ENCODE assay signal across 8 cellular contexts in the genomic region with DNA sequence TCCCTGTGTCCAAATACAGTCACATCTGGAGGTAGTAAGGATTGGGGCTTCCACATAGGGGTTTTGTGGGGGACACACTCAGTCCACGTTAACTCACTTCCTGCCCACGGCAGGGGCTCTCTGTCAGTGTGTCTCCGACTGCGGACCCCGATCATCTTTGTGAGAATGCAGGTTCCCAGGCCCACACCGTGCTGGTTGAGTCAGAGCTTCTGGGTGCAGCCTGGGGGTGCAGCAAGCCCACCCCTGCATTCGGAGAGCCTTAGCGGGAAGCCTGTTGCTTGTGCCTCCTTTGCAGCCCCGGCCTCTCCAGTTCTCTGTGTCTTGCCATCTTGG. TPM values are rescaled to one million over a fixed set of nuclear protein-coding genes. Genes with fewer than 3 reads are reported as not detected.
A peak's percentile ranks its signal among the peaks of the same experiment; 100 is the strongest.
DNase-seq lines count a peak whose midpoint lies in the region; ATAC-seq, FAIRE-seq and TF ChIP-seq lines count a peak whose summit lies in the region.

No MANE protein-coding gene starts in this region.

- TF ChIP-seq EP300 in transverse colon (IDR thresholded peaks at IDR 0.05; ENCODE audit: low read depth), result no peak

- H3K79me2 ChIP-seq in mammary epithelial cell (ENCODE audit: insufficient read depth, low read length), result peaks cover 95% of the 10 kb centered on the region
- H3K79me2 ChIP-seq in mesendoderm (ENCODE audit: control insufficient read depth, insufficient read depth, low read length), result no peaks in the 10 kb centered on the region

- no peak overlapping the region for H4K5ac ChIP-seq in mesendoderm (ENCODE audit: low read length)

- peaks cover 46% of the 10 kb centered on the region for H3K4me1 Mint-ChIP-seq in MCF 10A (ENCODE audit: insufficient read depth, unreplicated experiment)
- peaks cover 64% of the 10 kb centered on the region for H3K4me1 Mint-ChIP-seq in activated T-helper 1 cell treated with anti-CD3 and anti-CD28 coated beads, Interleukin-12 subunit alpha, Interleukin-12 subunit beta, Interleukin-2, Interleukin-4 antibody, amounts not matched to agents 30 ng/mL and 10 ng/mL and 1 ng/mL, durations not matched to agents 14 hours and 24 hours and 36 hours (ENCODE audit: low read depth)

- H2AFZ ChIP-seq in mammary epithelial cell (ENCODE audit: low read depth, low read length), result no peak overlapping the region

- no peak for TF ChIP-seq POLR2A in transverse colon (IDR thresholded peaks at IDR 0.05)

- H2BK120ac ChIP-seq in mesendoderm (ENCODE audit: low read depth, low read length), result no peak overlapping the region

- H3K36me3 ChIP-seq in mammary epithelial cell (ENCODE audit: insufficient read depth, low read length) (no peaks in the 10 kb centered on the region), mesendoderm (ENCODE audit: control insufficient read depth, insufficient read depth, low read length) (no peaks in the 10 kb centered on the region), transverse colon (peaks cover 0 to 5% (median 0%) of the 10 kb centered on the region in 4 donors)

- H3K4me2 ChIP-seq in mammary epithelial cell (ENCODE audit: insufficient read depth, low read depth, low read length), result no peak overlapping the region
- no peak overlapping the region for H3K4me2 ChIP-seq in mesendoderm (ENCODE audit: low read length)

- intact Hi-C loops in MCF 10A (cut with micrococcal nuclease) (loop anchor here (2.0 kb wide), 1 partner anchor 60 kb away; no protein-coding TSS in a partner anchor), mammary epithelial cell (cut with micrococcal nuclease) (no loop called here), transverse colon (cut with DNase I; ENCODE audit: low total_unique reads) (no loop called here)
- intact Hi-C loops in activated T-helper 1 cell treated with anti-CD3 and anti-CD28 coated beads, Interleukin-12 subunit alpha, Interleukin-12 subunit beta, Interleukin-2, Interleukin-4 antibody, amounts not matched to agents 30 ng/mL and 10 ng/mL and 1 ng/mL, durations not matched to agents 14 hours and 24 hours and 36 hours (cut with micrococcal nuclease), result loop anchor here (1.0 to 2.0 kb wide), 3 partner anchors 78 to 206 kb away; a partner anchor contains a TSS

- H3K27me3 ChIP-seq in mammary epithelial cell (ENCODE audit: insufficient read depth, low read length), result no peaks in the 10 kb centered on the region
- no peaks in the 10 kb centered on the region for H3K27me3 ChIP-seq in mesendoderm (ENCODE audit: insufficient read depth, low read length, poor library complexity)
- H3K27me3 ChIP-seq in transverse colon, result no peaks in the 10 kb centered on the region

- no peaks in the 10 kb centered on the region for H4K20me1 ChIP-seq in mammary epithelial cell (ENCODE audit: insufficient read depth, low read length)

- H3K18ac ChIP-seq in mesendoderm (ENCODE audit: low read length), result no peak overlapping the region

- no peaks in the 10 kb centered on the region for H3K36me3 Mint-ChIP-seq in MCF 10A (ENCODE audit: insufficient read depth, unreplicated experiment)
- H3K36me3 Mint-ChIP-seq in activated T-helper 1 cell treated with anti-CD3 and anti-CD28 coated beads, Interleukin-12 subunit alpha, Interleukin-12 subunit beta, Interleukin-2, Interleukin-4 antibody, amounts not matched to agents 30 ng/mL and 10 ng/mL and 1 ng/mL, durations not matched to agents 14 hours and 24 hours and 36 hours (ENCODE audit: low read depth), result peaks cover 2% of the 10 kb centered on the region

- H3K79me1 ChIP-seq in mesendoderm (ENCODE audit: low read length), result no peaks in the 10 kb centered on the region

- in situ Hi-C loops in mammary epithelial cell (cut with MboI; ENCODE audit: low sequenced_read_pairs in 2 of 2), result no loop called here
- in situ Hi-C loops in transverse colon (cut with MboI; ENCODE audit: low pct_ligation_motif_present in 1 of 4, low pct_unique_long_range_greater_than_20kb in 1 of 4, low sequenced_read_pairs in 3 of 4), result no loop called here

- TF ChIP-seq CTCF in MCF 10A (IDR thresholded peaks at IDR 0.05; ENCODE audit: unreplicated experiment) (no peak), mammary epithelial cell (conservative IDR thresholded peaks at IDR 0.05 in 1 of 2, IDR thresholded peaks at IDR 0.05 in 1 of 2; ENCODE audit: extremely low read depth in 1 of 2, insufficient read depth in 1 of 2, low read depth in 1 of 2, low read length in 2 of 2) (no peak), transverse colon (IDR thresholded peaks at IDR 0.05) (no peak)

- dilution Hi-C loops in mammary epithelial cell (cut with HindIII; ENCODE audit: low sequenced_read_pairs), result no loop called here

- WGBS in mammary epithelial cell (ENCODE audit: low coverage, missing lambda C conversion rate), result 87% methylated on average over 9 of the region's 9 CpGs
- WGBS in mesendoderm (ENCODE audit: extremely low coverage, insufficient coverage, low lambda C conversion rate), result no CpG with 5 or more reads among the region's 9 CpGs
- 70% methylated on average over 9 of the region's 9 CpGs; no CpG with 5 or more reads in 1 of the 2 donors for WGBS in transverse colon (ENCODE audit: low coverage in 1 of 2), 2 donors

- no peak overlapping the region for H2BK15ac ChIP-seq in mesendoderm (replicated peaks; ENCODE audit: low read depth)

- H3K56ac ChIP-seq in mesendoderm (ENCODE audit: low read length), result peak overlapping the region; percentile 54

- FAIRE-seq in HTR-8/SVneo (lab: Jason Lieb, UNC), result no peak

- no peaks in the 10 kb centered on the region for H3K4me1 ChIP-seq in mammary epithelial cell (ENCODE audit: insufficient read depth, low read length)
- peaks cover 15% of the 10 kb centered on the region for H3K4me1 ChIP-seq in mesendoderm (ENCODE audit: control insufficient read depth, low read depth, low read length)
- H3K4me1 ChIP-seq in transverse colon, result peaks cover 27 to 62% (median 58%) of the 10 kb centered on the region in 4 donors

- no peak overlapping the region for H3K4me3 ChIP-seq in mammary epithelial cell (replicated peaks in 1 of 3; ENCODE audit: insufficient read depth in 1 of 3, low read depth in 2 of 3, low read length in 3 of 3)
- H3K4me3 ChIP-seq in mesendoderm (ENCODE audit: low read length), result no peak overlapping the region
- peak overlapping the region in 1 of 4 donors; percentile 32 for H3K4me3 ChIP-seq in transverse colon

- DNase-seq in MCF 10A (ENCODE audit: unreplicated experiment) (no peak), mammary epithelial cell (no peak), mesendoderm (no peak), transverse colon (no peak), HTR-8/SVneo (ENCODE audit: insufficient read length, low spot score) (no peak)
- no peak for DNase-seq in activated T-helper 1 cell treated with anti-CD3 and anti-CD28 coated beads, Interleukin-12 subunit alpha, Interleukin-12 subunit beta, Interleukin-2, Interleukin-4 antibody, amounts not matched to agents 30 ng/mL and 10 ng/mL and 1 ng/mL, durations not matched to agents 14 hours and 24 hours and 36 hours (ENCODE audit: low spot score)
- no peak for DNase-seq in stimulated activated CD4-positive, alpha-beta T cell treated with anti-CD3 and anti-CD28 coated beads, Interleukin-2, amount 100 ng/mL, for 24 hours

- no peak overlapping the region for H3K4ac ChIP-seq in mesendoderm (ENCODE audit: low read depth, low read length)

- no peak overlapping the region for H2BK5ac ChIP-seq in mesendoderm (ENCODE audit: low read length)

- peak overlapping the region; percentile 89 for H3K27ac Mint-ChIP-seq in MCF 10A (ENCODE audit: low read depth, unreplicated experiment)
- H3K27ac Mint-ChIP-seq in activated T-helper 1 cell treated with anti-CD3 and anti-CD28 coated beads, Interleukin-12 subunit alpha, Interleukin-12 subunit beta, Interleukin-2, Interleukin-4 antibody, amounts not matched to agents 30 ng/mL and 10 ng/mL and 1 ng/mL, durations not matched to agents 14 hours and 24 hours and 36 hours, result peak overlapping the region; percentile 95

- no TSS peak for BruUV-seq in MCF 10A (replicated peaks; lab: Mats Ljungman, UMichigan)
- no TSS peak for BruUV-seq in mammary epithelial cell (replicated peaks; lab: Mats Ljungman, UMichigan)

- H4K8ac ChIP-seq in mesendoderm (ENCODE audit: low read depth, low read length), result no peak overlapping the region

- CTCF ChIA-PET in MCF 10A (lab: Yijun Ruan, JAX) (no interaction called here), mammary epithelial cell (lab: Charles Lee; ENCODE audit: low non-redundant PET) (no interaction called here)

- H2AK5ac ChIP-seq in mesendoderm (ENCODE audit: low read length), result no peak overlapping the region

- no peak overlapping the region for H3K9ac ChIP-seq in mammary epithelial cell (ENCODE audit: insufficient read depth, low read length)
- no peak overlapping the region for H3K9ac ChIP-seq in mesendoderm (ENCODE audit: low read length)

- no peaks in the 10 kb centered on the region for H3K9me3 Mint-ChIP-seq in MCF 10A (ENCODE audit: unreplicated experiment)
- H3K9me3 Mint-ChIP-seq in activated T-helper 1 cell treated with anti-CD3 and anti-CD28 coated beads, Interleukin-12 subunit alpha, Interleukin-12 subunit beta, Interleukin-2, Interleukin-4 antibody, amounts not matched to agents 30 ng/mL and 10 ng/mL and 1 ng/mL, durations not matched to agents 14 hours and 24 hours and 36 hours, result peaks cover 6% of the 10 kb centered on the region

- POLR2A ChIA-PET in MCF 10A (lab: Yijun Ruan, JAX), result interaction anchor here (1.8 kb wide), 1 partner anchor 75 kb away, joined by 4 read pairs; no protein-coding TSS in a partner anchor

- H3K27ac ChIP-seq in mammary epithelial cell (ENCODE audit: insufficient read depth, low read depth, low read length), result no peak overlapping the region
- H3K27ac ChIP-seq in mesendoderm (ENCODE audit: low read depth, low read length), result peak overlapping the region; percentile 10
- H3K27ac ChIP-seq in transverse colon, result peak overlapping the region; percentile 47 to 70 (median 66)

- ATAC-seq in HG03342 (IDR thresholded peaks at IDR 0.05; ENCODE audit: unreplicated experiment), result no peak

- H3K23ac ChIP-seq in mesendoderm (ENCODE audit: low read length), result no peak overlapping the region

- H3K4me3 Mint-ChIP-seq in MCF 10A (ENCODE audit: unreplicated experiment), result peak overlapping the region; percentile 30
- peak overlapping the region; percentile 86 for H3K4me3 Mint-ChIP-seq in activated T-helper 1 cell treated with anti-CD3 and anti-CD28 coated beads, Interleukin-12 subunit alpha, Interleukin-12 subunit beta, Interleukin-2, Interleukin-4 antibody, amounts not matched to agents 30 ng/mL and 10 ng/mL and 1 ng/mL, durations not matched to agents 14 hours and 24 hours and 36 hours

- no peaks in the 10 kb centered on the region for H3K27me3 Mint-ChIP-seq in MCF 10A (ENCODE audit: insufficient read depth, unreplicated experiment)
- no peaks in the 10 kb centered on the region for H3K27me3 Mint-ChIP-seq in activated T-helper 1 cell treated with anti-CD3 and anti-CD28 coated beads, Interleukin-12 subunit alpha, Interleukin-12 subunit beta, Interleukin-2, Interleukin-4 antibody, amounts not matched to agents 30 ng/mL and 10 ng/mL and 1 ng/mL, durations not matched to agents 14 hours and 24 hours and 36 hours (ENCODE audit: insufficient read depth)

- H3K9me3 ChIP-seq in mammary epithelial cell (replicated peaks; ENCODE audit: insufficient read depth, low read length) (peaks cover 7% of the 10 kb centered on the region), transverse colon (no peaks in the 10 kb centered on the region)

RNA-seq across cellular contexts. Expression of a gene that starts 28.0 kb away (rescaled TPM):
- total RNA-seq in MCF 10A (2022) (136 and 144 TPM in 2 replicates), mammary epithelial cell (10 to 100 TPM; 26.3 to 82.8 TPM), transverse colon (100 to 1,000 TPM in 3 of 4 donors, 10 to 100 TPM in 1; 88.9 to 221 (median 129) TPM)
- 75.1 TPM for polyA plus RNA-seq in mammary epithelial cell
- 56.5 TPM for polyA minus RNA-seq in mammary epithelial cell
- 59.6 and 62.4 TPM in 2 replicates for total RNA-seq in activated T-helper 1 cell treated with anti-CD3 and anti-CD28 coated beads, Interleukin-12 subunit alpha, Interleukin-12 subunit beta, Interleukin-2, Interleukin-4 antibody, amounts not matched to agents 30 ng/mL and 10 ng/mL and 1 ng/mL, durations not matched to agents 14 hours and 24 hours and 36 hours
- polyA plus RNA-seq in mesendoderm (2013, experiment 1 of 2), result 9.2 TPM
- 8.8 TPM for polyA plus RNA-seq in mesendoderm (2013, experiment 2 of 2)

Comparison
In these comparisons a context has a peak if more than half of its experiments do, and no peak if none do; other contexts are left out.
1. intact Hi-C loops: an anchor here in MCF 10A (2.0 kb wide) and activated T-helper 1 cell treated with anti-CD3 and anti-CD28 coated beads, Interleukin-12 subunit alpha, Interleukin-12 subunit beta, Interleukin-2, Interleukin-4 antibody, amounts not matched to agents 30 ng/mL and 10 ng/mL and 1 ng/mL, durations not matched to agents 14 hours and 24 hours and 36 hours (1.0 to 2.0 kb wide); none called in mammary epithelial cell and transverse colon.